In the genomic region with DNA sequence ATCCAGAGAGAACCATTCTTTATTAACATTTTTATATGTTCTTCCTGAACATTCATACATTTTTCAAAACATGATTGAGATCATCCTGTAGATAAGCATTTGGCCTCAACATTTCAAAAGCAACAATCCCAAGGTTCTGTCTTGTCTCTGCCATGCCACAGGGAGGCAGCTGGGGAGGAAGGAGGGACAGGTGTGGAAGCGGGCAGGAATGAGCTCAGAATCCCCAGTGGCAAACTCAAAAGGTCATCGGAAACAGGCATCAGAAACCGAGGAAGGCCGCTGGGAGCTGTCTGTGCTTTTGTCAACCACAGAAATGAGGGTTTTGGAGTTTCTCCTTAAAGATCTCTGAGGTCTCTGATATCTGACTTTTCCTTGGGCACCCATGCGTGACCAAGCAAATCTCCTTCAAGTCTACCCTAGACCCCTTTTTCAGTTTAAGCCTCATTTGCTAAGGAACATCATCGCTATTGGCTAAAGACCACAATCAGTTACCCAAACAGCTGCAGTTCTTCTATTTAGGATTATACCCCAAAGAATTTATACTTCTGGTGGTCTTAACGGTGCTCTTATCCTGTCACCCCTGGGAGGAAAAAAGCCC, we compare ENCODE assay signal across 15 cellular contexts.
"Had no signal": no experiment of that assay in that cellular context is flagged by ENCODE, and none has a peak within 500 bp of the region (broad histone marks: within the 10 kb centered on the region; RNA-seq: fewer than 3 reads in every experiment).

No MANE protein-coding gene starts in this region.

- H3K27ac ChIP-seq: colonic mucosa, gastrocnemius medialis, neural progenitor cell had no signal

- H3K27me3 ChIP-seq: colonic mucosa, gastrocnemius medialis, heart right ventricle, neural progenitor cell, ovary had no signal

- H3K4me1 ChIP-seq: gastrocnemius medialis had no signal

- H3K27me3 Mint-ChIP-seq: activated CD8-positive, alpha-beta memory T cell treated with anti-CD3 and anti-CD28 coated beads, Interleukin-2, amount 10 ng/mL, durations not matched to agents 7 days and 5 days; activated naive CD8-positive, alpha-beta T cell treated with anti-CD3 and anti-CD28 coated beads for 36 hours had no signal

- H3K9me3 Mint-ChIP-seq: activated naive CD8-positive, alpha-beta T cell treated with anti-CD3 and anti-CD28 coated beads for 36 hours; activated T-cell treated with anti-CD3 and anti-CD28 coated beads, Interleukin-2, amount 50 U/mL, for 72 hours; neural progenitor cell had no signal

- H3K4me3 Mint-ChIP-seq: activated CD8-positive, alpha-beta memory T cell treated with anti-CD3 and anti-CD28 coated beads, Interleukin-2, amount 10 ng/mL, durations not matched to agents 7 days and 5 days; activated naive CD8-positive, alpha-beta T cell treated with anti-CD3 and anti-CD28 coated beads for 36 hours; activated T-cell treated with anti-CD3 and anti-CD28 coated beads, Interleukin-2, amount 50 U/mL, for 72 hours; neural progenitor cell had no signal

- H3K9me3 ChIP-seq: colonic mucosa, gastrocnemius medialis, heart right ventricle, ovary had no signal

- ATAC-seq: activated CD4-positive, CD25-positive, alpha-beta regulatory T cell treated with anti-CD3 and anti-CD28 coated beads, Interleukin-2, amount 50 U/mL, for 24 hours; activated CD8-positive, alpha-beta memory T cell treated with anti-CD3 and anti-CD28 coated beads, Interleukin-2, amount 10 ng/mL, durations not matched to agents 7 days and 5 days; activated T-cell treated with anti-CD3 and anti-CD28 coated beads, Interleukin-2, amount 50 U/mL, for 72 hours; gastrocnemius medialis had no signal

- H3K36me3 ChIP-seq: colonic mucosa, gastrocnemius medialis, heart right ventricle, neural progenitor cell, ovary had no signal

- H3K27ac Mint-ChIP-seq: activated CD8-positive, alpha-beta memory T cell treated with anti-CD3 and anti-CD28 coated beads, Interleukin-2, amount 10 ng/mL, durations not matched to agents 7 days and 5 days; activated T-cell treated with anti-CD3 and anti-CD28 coated beads, Interleukin-2, amount 50 U/mL, for 72 hours; neural progenitor cell had no signal

- DNase-seq: activated CD4-positive, alpha-beta T cell treated with anti-CD3 and anti-CD28 coated beads, Interleukin-2, amount 50 U/mL, for 48 hours; activated CD8-positive, alpha-beta memory T cell treated with anti-CD3 and anti-CD28 coated beads, Interleukin-2, amount 10 ng/mL, durations not matched to agents 7 days and 5 days; activated gamma-delta T cell treated with Interleukin-2 at 50 U/mL for 16 hours; activated naive CD8-positive, alpha-beta T cell treated with anti-CD3 and anti-CD28 coated beads for 36 hours; activated T-cell treated with anti-CD3 and anti-CD28 coated beads, Interleukin-2, amount 50 U/mL, for 72 hours; effector CD8-positive, alpha-beta T cell; gastrocnemius medialis; heart right ventricle; islet precursor cell; left ventricle myocardium superior; stimulated activated CD4-positive, alpha-beta T cell treated with anti-CD3 and anti-CD28 coated beads, Interleukin-4, amount 100 ng/mL, for 24 hours had no signal

- H3K36me3 Mint-ChIP-seq: activated CD8-positive, alpha-beta memory T cell treated with anti-CD3 and anti-CD28 coated beads, Interleukin-2, amount 10 ng/mL, durations not matched to agents 7 days and 5 days; activated naive CD8-positive, alpha-beta T cell treated with anti-CD3 and anti-CD28 coated beads for 36 hours; neural progenitor cell had no signal

- H3K4me3 ChIP-seq: colonic mucosa, gastrocnemius medialis, heart right ventricle, neural progenitor cell, ovary had no signal
